Comparison of ENCODE assay signal across 8 cellular contexts in genomic region chr7:149771199-149771636, GRCh38. TPM values are rescaled to one million over a fixed set of nuclear protein-coding genes. Genes with fewer than 3 reads are reported as not detected.
DNase-seq lines count a peak whose midpoint lies in the region; ATAC-seq and TF ChIP-seq lines count a peak whose summit lies in the region.

No MANE protein-coding gene starts in this region.

- peaks cover 2% of the 10 kb centered on the region; the same call in 1 of the 2 replicates for H3K9me3 ChIP-seq in AG04450 (ENCODE audit: control insufficient read depth, insufficient read depth, low read length)

- ATAC-seq in GM21528 (IDR thresholded peaks at IDR 0.05; ENCODE audit: low FRiP score, unreplicated experiment) (peak; percentile 29), natural killer cell (no peak)

- CTCF ChIA-PET in AG04450 (lab: Charles Lee): interaction anchor here (1.1 to 2.0 kb wide), 3 partner anchors 27 to 68 kb away, joined by 4 to 5 read pairs (median 5); partner anchors contain the start of gene ZNF862

- no peaks in the 10 kb centered on the region for H3K36me3 Mint-ChIP-seq in natural killer cell

- intact Hi-C loops in natural killer cell (cut with micrococcal nuclease): no loop called here

- POLR2A ChIA-PET in AG04450 (lab: Yijun Ruan, JAX): no interaction called here

- H3K27me3 ChIP-seq in AG04450 (ENCODE audit: control insufficient read depth, insufficient read depth, low read length): peaks cover 40% of the 10 kb centered on the region

- H3K4me3 Mint-ChIP-seq in natural killer cell: peak overlapping the region; percentile 71

- H3K27ac Mint-ChIP-seq in natural killer cell: peak overlapping the region in 1 of 2 donors; percentile 70

- H3K27me3 Mint-ChIP-seq in natural killer cell (ENCODE audit: low read depth in 2 of 2): no peaks in the 10 kb centered on the region

- H3K27ac ChIP-seq in AG04450 (ENCODE audit: low read depth, low read length): no peak overlapping the region

- TF ChIP-seq CTCF in AG04450 (IDR thresholded peaks at IDR 0.05; ENCODE audit: low read depth, low read length) (no peak), choroid plexus epithelial cell (conservative IDR thresholded peaks at IDR 0.05; ENCODE audit: low read depth, low read length) (no peak), natural killer cell (IDR thresholded peaks at IDR 0.05) (no peak)

- H3K4me3 ChIP-seq in AG04450 (ENCODE audit: low read depth, low read length) (peak overlapping the region; percentile 55), choroid plexus epithelial cell (ENCODE audit: low read depth, low read length) (peak overlapping the region; percentile 54)

- H3K9me3 Mint-ChIP-seq in natural killer cell: no peaks in the 10 kb centered on the region

- DNase-seq in AG04450 (ENCODE audit: low read depth, low spot score) (no peak), NCI-H128 (lab: John Stamatoyannopoulos, UW; ENCODE audit: unreplicated experiment) (peak; percentile 20), choroid plexus epithelial cell (ENCODE audit: low read depth) (no peak), natural killer cell (no peak), iPS-NIHi11 (ENCODE audit: low spot score) (no peak), H4 (ENCODE audit: low spot score) (no peak), HT-29 (ENCODE audit: low spot score) (no peak)

- H3K4me1 Mint-ChIP-seq in natural killer cell: peaks cover 0 to 12% of the 10 kb centered on the region in 2 donors

RNA-seq across cellular contexts. Expression of gene ZNF467, which starts 2.2 kb away (rescaled TPM):
- 0.14 and 0.32 TPM in 2 replicates for polyA plus RNA-seq in AG04450 (2011; rRNA removed)
- 0.28 and 0.48 TPM in 2 replicates for polyA minus RNA-seq in AG04450 (2011; rRNA and poly(A)+ RNA removed)
- total RNA-seq in natural killer cell: 1 to 10 TPM; 2.8 to 5.4 (median 3.7) TPM
- 1.1 and 3.0 TPM in 2 replicates for total RNA-seq in H4 (2014; rRNA removed; shearing (Covaris generic))
- 0.63 and 0.66 TPM in 2 replicates for total RNA-seq in HT-29 (2014; rRNA removed; shearing (Covaris generic))
